In the genomic region with DNA sequence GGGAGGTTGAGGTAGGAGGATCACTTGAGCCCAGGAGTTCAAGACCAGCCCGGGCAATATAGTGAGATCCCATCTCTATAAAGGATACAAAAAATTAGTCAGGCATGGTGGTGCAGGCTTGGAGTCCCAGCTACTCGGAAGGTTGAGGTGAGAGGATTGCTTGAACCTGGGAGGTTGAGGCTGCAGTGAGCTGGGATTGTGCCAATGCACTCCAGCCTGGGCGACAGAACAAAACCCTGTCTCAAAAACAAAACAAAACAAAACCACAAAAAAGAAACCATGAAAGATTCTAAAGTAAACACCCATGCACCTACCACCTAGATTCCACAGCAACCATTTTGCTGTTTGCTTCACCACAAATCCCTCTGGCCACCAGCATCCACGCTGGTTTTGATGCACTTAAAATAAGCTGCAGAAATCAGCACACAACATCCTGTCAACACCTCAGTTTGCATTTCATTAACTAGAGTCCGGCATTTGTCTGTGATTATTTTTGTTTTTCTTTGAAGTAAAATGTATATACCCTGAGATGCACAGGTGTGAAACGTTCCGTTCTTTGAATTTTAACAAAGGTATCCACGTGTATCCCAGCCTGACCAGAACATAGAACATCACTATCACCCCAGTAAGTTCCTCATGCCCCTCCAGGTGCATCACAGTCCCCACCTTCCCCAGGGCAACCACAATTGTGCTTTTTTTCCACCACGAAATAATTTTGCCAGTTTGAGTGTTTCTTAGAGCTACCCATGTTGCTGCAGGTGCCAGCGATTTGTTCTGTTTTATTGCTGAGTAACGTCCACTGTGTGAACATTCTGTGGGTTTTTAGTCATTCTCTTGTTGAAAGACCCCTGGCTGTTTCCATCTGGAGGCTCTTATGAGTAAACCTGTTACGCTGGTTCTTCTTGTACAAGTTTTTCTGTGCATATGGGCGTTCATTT, we compare ENCODE assay signal across 8 cellular contexts.
DNase-seq lines count a peak whose midpoint lies in the region; ATAC-seq and TF ChIP-seq lines count a peak whose summit lies in the region.

No MANE protein-coding gene starts in this region.

- no peaks in the 10 kb centered on the region for H3K27me3 Mint-ChIP-seq in CD8-positive, alpha-beta T cell (ENCODE audit: low read depth)

- no peaks in the 10 kb centered on the region for H3K27me3 ChIP-seq in CD8-positive, alpha-beta T cell (ENCODE audit: insufficient read depth, low read length)

- peak overlapping the region; percentile 56 for H3K27ac ChIP-seq in CD8-positive, alpha-beta T cell (ENCODE audit: low read depth, low read length)

- peak; percentile 43 for ATAC-seq in CD8-positive, alpha-beta T cell
- peak; percentile 43 to 53 for ATAC-seq in activated naive CD4-positive, alpha-beta T cell treated with anti-CD3 and anti-CD28 coated beads, Interleukin-2, amount 50 U/mL, for 72 hours
- ATAC-seq in mucosa of descending colon, result no peak

- POLR2A ChIA-PET in CD8-positive, alpha-beta T cell (lab: Charles Lee), result interaction anchor here (0.6 to 3.3 kb wide), 34 partner anchors 9 to 796 kb away, joined by 3 to 37 read pairs (median 5); a partner anchor contains a TSS

- peak in 5 of 7 experiments; percentile 29 to 68 (median 52) for DNase-seq in CD8-positive, alpha-beta T cell
- DNase-seq in NAMALWA (ENCODE audit: low spot score), result peak; percentile 64
- peak in 1 of 2 donors; percentile 44 for DNase-seq in activated naive CD4-positive, alpha-beta T cell treated with anti-CD3 and anti-CD28 coated beads, Interleukin-2, amount 50 U/mL, for 72 hours (ENCODE audit: low spot score in 2 of 2)
- peak in 2 of 3 donors; percentile 25 to 55 for DNase-seq in mucosa of descending colon
- no peak for DNase-seq in Ammon's horn (ENCODE audit: low spot score)
- DNase-seq in foreskin fibroblast, result no peak
- DNase-seq in NCI-H82 treated with DMSO at 0.1 percent for 48 hours (lab: John Stamatoyannopoulos, UW; ENCODE audit: unreplicated experiment), result no peak
- no peak for DNase-seq in dedifferentiated amniotic fluid mesenchymal stem cell (ENCODE audit: extremely low spot score)

- peak overlapping the region; percentile 42 for H3K4me3 ChIP-seq in CD8-positive, alpha-beta T cell (ENCODE audit: low read depth, low read length)
- H3K4me3 ChIP-seq in mucosa of descending colon, result no peak overlapping the region
- no peak overlapping the region for H3K4me3 ChIP-seq in foreskin fibroblast (ENCODE audit: low read depth in 1 of 2, low read length in 2 of 2)

- H3K4me1 Mint-ChIP-seq in CD8-positive, alpha-beta T cell (ENCODE audit: low read depth), result peaks cover 38% of the 10 kb centered on the region

- CTCF ChIA-PET in CD8-positive, alpha-beta T cell (lab: Charles Lee), result interaction anchor here (0.8 to 6.0 kb wide), 29 partner anchors 8 to 169 kb away, joined by 3 to 74 read pairs (median 7); no protein-coding TSS in a partner anchor

- H3K4me3 Mint-ChIP-seq in CD8-positive, alpha-beta T cell, result peak overlapping the region; percentile 79

- H3K4me1 ChIP-seq in CD8-positive, alpha-beta T cell (ENCODE audit: insufficient read depth, low read length), result peaks cover 32% of the 10 kb centered on the region
- H3K4me1 ChIP-seq in mucosa of descending colon (ENCODE audit: low read depth), result peaks cover 30% of the 10 kb centered on the region

- peak overlapping the region; percentile 90 for H3K27ac Mint-ChIP-seq in CD8-positive, alpha-beta T cell
- H3K27ac Mint-ChIP-seq in activated naive CD4-positive, alpha-beta T cell treated with anti-CD3 and anti-CD28 coated beads, Interleukin-2, amount 50 U/mL, for 72 hours, result peak overlapping the region; percentile 62 to 79

- TF ChIP-seq CTCF in CD8-positive, alpha-beta T cell (IDR thresholded peaks at IDR 0.05), result no peak
- no peak for TF ChIP-seq CTCF in mucosa of descending colon (IDR thresholded peaks at IDR 0.05)
- TF ChIP-seq CTCF in foreskin fibroblast (IDR thresholded peaks at IDR 0.05; ENCODE audit: low read depth, low read length), result no peak

- H3K36me3 Mint-ChIP-seq in CD8-positive, alpha-beta T cell, result no peaks in the 10 kb centered on the region
- H3K36me3 Mint-ChIP-seq in activated naive CD4-positive, alpha-beta T cell treated with anti-CD3 and anti-CD28 coated beads, Interleukin-2, amount 50 U/mL, for 72 hours, result peaks cover 0 to 30% of the 10 kb centered on the region in 2 donors

- no peaks in the 10 kb centered on the region for H3K36me3 ChIP-seq in CD8-positive, alpha-beta T cell (ENCODE audit: insufficient read depth, low read length)
- no peaks in the 10 kb centered on the region for H3K36me3 ChIP-seq in mucosa of descending colon (ENCODE audit: low read depth)

- H3K9me3 Mint-ChIP-seq in CD8-positive, alpha-beta T cell, result no peaks in the 10 kb centered on the region
- H3K9me3 Mint-ChIP-seq in activated naive CD4-positive, alpha-beta T cell treated with anti-CD3 and anti-CD28 coated beads, Interleukin-2, amount 50 U/mL, for 72 hours, result peaks cover 0 to 7% of the 10 kb centered on the region in 2 donors

- peaks cover 5% of the 10 kb centered on the region for H3K9me3 ChIP-seq in CD8-positive, alpha-beta T cell (ENCODE audit: low read length)
- H3K9me3 ChIP-seq in mucosa of descending colon, result no peaks in the 10 kb centered on the region

- intact Hi-C loops in CD8-positive, alpha-beta T cell (cut with DNase I, micrococcal nuclease), result loop anchor here (1.0 to 5.0 kb wide), 5 partner anchors 10 to 625 kb away; a partner anchor contains a TSS
- intact Hi-C loops in mucosa of descending colon (cut with DNase I, micrococcal nuclease), result loop anchor here (5.0 kb wide), 2 partner anchors 160 to 165 kb away; no protein-coding TSS in a partner anchor

Comparison
In these comparisons a context has a peak if more than half of its experiments do, and no peak if none do; other contexts are left out.
1. DNase-seq: peak in CD8-positive, alpha-beta T cell (5 of 7), NAMALWA (single experiment) and mucosa of descending colon (2 of 3); none in Ammon's horn (single experiment), foreskin fibroblast (0 of 2), NCI-H82 treated with DMSO at 0.1 percent for 48 hours (single experiment) and dedifferentiated amniotic fluid mesenchymal stem cell (single experiment).